8 cellular contexts compared by ENCODE assay signal in the genomic region with DNA sequence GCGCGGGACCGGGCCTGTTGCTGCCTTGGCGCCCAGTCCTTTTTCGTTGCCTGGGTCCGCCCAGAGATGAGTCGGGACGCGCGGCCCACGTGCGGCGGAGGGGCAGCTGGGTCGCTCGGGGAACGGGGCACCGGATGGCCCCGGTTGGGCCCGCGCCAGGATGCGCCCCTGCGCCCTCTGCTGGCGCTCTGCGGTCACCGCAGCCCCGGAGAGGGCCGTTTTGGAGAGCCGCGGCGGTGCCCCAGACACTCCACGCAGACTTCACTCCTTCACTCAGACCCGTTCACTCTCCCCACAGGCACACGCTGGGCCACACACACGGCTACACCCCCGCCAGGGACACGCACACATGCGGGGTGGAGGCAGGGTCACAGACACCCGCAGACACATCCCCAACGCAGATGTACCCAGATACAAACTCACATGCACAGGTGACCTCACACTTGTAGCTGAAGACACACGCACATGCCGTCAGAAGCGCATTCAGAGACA. TPM values are rescaled to one million over a fixed set of nuclear protein-coding genes. Genes with fewer than 3 reads are reported as not detected.
DNase-seq lines count a peak whose midpoint lies in the region; ATAC-seq and TF ChIP-seq lines count a peak whose summit lies in the region.

No MANE protein-coding gene starts in this region.

- peak overlapping the region; percentile 59 for H3K4me3 Mint-ChIP-seq in activated CD4-positive, alpha-beta memory T cell treated with anti-CD3 and anti-CD28 coated beads for 36 hours

- no peaks in the 10 kb centered on the region for H3K27me3 ChIP-seq in effector memory CD4-positive, alpha-beta T cell (replicated peaks; ENCODE audit: control insufficient read depth, insufficient read depth, low read length, poor library complexity, severe bottlenecking)

- ATAC-seq in GM19372 (IDR thresholded peaks at IDR 0.05; ENCODE audit: low read depth, unreplicated experiment) (peak; percentile 54), HG02938 (IDR thresholded peaks at IDR 0.05; ENCODE audit: unreplicated experiment) (no peak)

- H3K9me3 ChIP-seq in effector memory CD4-positive, alpha-beta T cell (ENCODE audit: control insufficient read depth, low read length), result no peaks in the 10 kb centered on the region

- no peaks in the 10 kb centered on the region for H3K36me3 ChIP-seq in effector memory CD4-positive, alpha-beta T cell (ENCODE audit: control insufficient read depth, insufficient read depth, low read length)

- H3K9me3 Mint-ChIP-seq in activated CD4-positive, alpha-beta memory T cell treated with anti-CD3 and anti-CD28 coated beads for 36 hours, result no peaks in the 10 kb centered on the region

- peak; percentile 90 for DNase-seq in AG08396 (ENCODE audit: low spot score)
- peak; percentile 79 for DNase-seq in NB4 (ENCODE audit: low read depth)
- DNase-seq in activated CD4-positive, alpha-beta memory T cell treated with anti-CD3 and anti-CD28 coated beads for 36 hours, result peak; percentile 85
- peak; percentile 52 to 62 (median 55) for DNase-seq in effector memory CD4-positive, alpha-beta T cell
- DNase-seq in midbrain (lab: John Stamatoyannopoulos, UW), result peak; percentile 62
- peak; percentile 52 to 64 for DNase-seq in stimulated activated CD8-positive, alpha-beta memory T cell treated with anti-CD3 and anti-CD28 coated beads, Interleukin-4, amount 100 ng/mL, for 4 hours (ENCODE audit: low read depth in 2 of 2, low spot score in 1 of 2)

- no peak overlapping the region for H3K4me3 ChIP-seq in NB4 (ENCODE audit: low read depth, low read length)
- peak overlapping the region; percentile 60 for H3K4me3 ChIP-seq in effector memory CD4-positive, alpha-beta T cell (ENCODE audit: insufficient read depth, low read depth, low read length, poor library complexity, severe bottlenecking)

- H3K27ac ChIP-seq in effector memory CD4-positive, alpha-beta T cell (ENCODE audit: insufficient read depth, low read length, poor library complexity, severe bottlenecking), result no peak overlapping the region

- no peaks in the 10 kb centered on the region for H3K36me3 Mint-ChIP-seq in activated CD4-positive, alpha-beta memory T cell treated with anti-CD3 and anti-CD28 coated beads for 36 hours

- H3K27me3 Mint-ChIP-seq in activated CD4-positive, alpha-beta memory T cell treated with anti-CD3 and anti-CD28 coated beads for 36 hours, result peaks cover 1% of the 10 kb centered on the region

- peaks cover 7% of the 10 kb centered on the region for H3K4me1 Mint-ChIP-seq in activated CD4-positive, alpha-beta memory T cell treated with anti-CD3 and anti-CD28 coated beads for 36 hours (ENCODE audit: low read depth)

- peaks cover 6% of the 10 kb centered on the region for H3K4me1 ChIP-seq in effector memory CD4-positive, alpha-beta T cell (ENCODE audit: control insufficient read depth, insufficient read depth, low read length, poor library complexity, severe bottlenecking)

- POLR2A ChIA-PET in activated CD4-positive, alpha-beta memory T cell treated with anti-CD3 and anti-CD28 coated beads for 36 hours (lab: Charles Lee), result no interaction called here

- no peak overlapping the region for H3K27ac Mint-ChIP-seq in activated CD4-positive, alpha-beta memory T cell treated with anti-CD3 and anti-CD28 coated beads for 36 hours

- intact Hi-C loops in activated CD4-positive, alpha-beta memory T cell treated with anti-CD3 and anti-CD28 coated beads for 36 hours (cut with micrococcal nuclease), result loop anchor here (1.0 to 10.0 kb wide), 3 partner anchors 108 to 190 kb away; no protein-coding TSS in a partner anchor

- TF ChIP-seq CTCF in NB4 (IDR thresholded peaks at IDR 0.05; ENCODE audit: low read depth, low read length), result peak; percentile 90

- no peak for TF ChIP-seq POLR2A in NB4 (IDR thresholded peaks at IDR 0.05; ENCODE audit: extremely low read depth, insufficient read length)

- CTCF ChIA-PET in activated CD4-positive, alpha-beta memory T cell treated with anti-CD3 and anti-CD28 coated beads for 36 hours (lab: Charles Lee), result interaction anchor here (0.6 to 5.7 kb wide), 15 partner anchors 15 to 187 kb away, joined by 3 to 58 read pairs (median 5); a partner anchor contains a TSS

RNA-seq across cellular contexts. Expression of a gene that starts 38.8 kb away (rescaled TPM):
- 1 to 10 TPM; 5.3 to 6.1 TPM for total RNA-seq in activated CD4-positive, alpha-beta memory T cell treated with anti-CD3 and anti-CD28 coated beads for 36 hours
